ENCODE assay signal across 19 cellular contexts in the genomic region with DNA sequence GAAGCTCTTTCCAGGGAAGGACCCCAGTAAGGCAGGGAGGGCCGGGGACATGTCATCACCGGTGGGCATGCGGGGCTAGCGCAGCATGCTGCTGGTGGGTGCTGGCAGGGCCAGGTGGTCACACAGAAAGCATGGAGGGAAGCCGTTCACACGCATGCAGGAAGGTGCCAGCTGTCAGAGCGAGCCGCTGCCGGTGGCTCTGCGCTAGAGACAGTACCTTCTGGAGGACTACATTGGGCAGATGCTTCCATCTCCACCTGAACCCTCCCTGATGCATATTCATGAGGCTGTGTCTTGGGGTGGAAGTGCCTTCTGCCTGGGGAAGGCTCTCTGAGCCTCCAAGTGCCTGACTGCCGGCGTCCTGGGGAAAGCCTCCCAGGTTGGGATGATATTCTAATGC.
"Had no signal": no experiment of that assay in that cellular context is flagged by ENCODE, and none has a peak within 500 bp of the region (broad histone marks: within the 10 kb centered on the region; RNA-seq: fewer than 3 reads in every experiment).

No MANE protein-coding gene starts in this region.

- H3K4me1 ChIP-seq: breast epithelium, prostate gland, transverse colon had no signal

- DNase-seq: activated CD4-positive, alpha-beta T cell treated with anti-CD3 and anti-CD28 coated beads, Interleukin-2, amount 50 U/mL, for 4 hours; activated CD8-positive, alpha-beta memory T cell treated with anti-CD3 and anti-CD28 coated beads for 24 hours; activated CD8-positive, alpha-beta memory T cell treated with anti-CD3 and anti-CD28 coated beads, Interleukin-2, amount 50 U/mL, for 4 hours; activated T-cell treated with anti-CD3 and anti-CD28 coated beads, Interleukin-2, amount 50 U/mL, for 24 hours; effector CD8-positive, alpha-beta T cell; erythroblast; foreskin fibroblast; kidney; lower lobe of right lung; naive thymus-derived CD4-positive, alpha-beta T cell; stimulated activated CD4-positive, alpha-beta T cell treated with anti-CD3 and anti-CD28 coated beads, Interleukin-4, amount 100 ng/mL, for 4 hours; T-helper 9 cell; transverse colon had no signal

- H3K4me3 ChIP-seq: ascending aorta, breast epithelium, lower lobe of right lung, neural progenitor cell, prostate gland, transverse colon had no signal

- H3K9me3 ChIP-seq: ascending aorta, breast epithelium, lower lobe of right lung, prostate gland, transverse colon had no signal

- ATAC-seq: activated naive CD4-positive, alpha-beta T cell treated with anti-CD3 and anti-CD28 coated beads, Interleukin-2, amount 50 U/mL, for 72 hours; activated T-helper 17 cell treated with anti-CD3 and anti-CD28 coated beads, Interleukin-2, amount 50 U/mL, for 72 hours; naive thymus-derived CD4-positive, alpha-beta T cell had no signal

- H3K36me3 ChIP-seq: ascending aorta, breast epithelium, lower lobe of right lung, neural progenitor cell, prostate gland, transverse colon had no signal

- H3K27ac ChIP-seq: ascending aorta, breast epithelium, lower lobe of right lung, neural progenitor cell, prostate gland, transverse colon had no signal

- H3K27me3 ChIP-seq: ascending aorta, breast epithelium, neural progenitor cell, transverse colon had no signal
